ENCODE assay signal across 26 cellular contexts in the genomic region with DNA sequence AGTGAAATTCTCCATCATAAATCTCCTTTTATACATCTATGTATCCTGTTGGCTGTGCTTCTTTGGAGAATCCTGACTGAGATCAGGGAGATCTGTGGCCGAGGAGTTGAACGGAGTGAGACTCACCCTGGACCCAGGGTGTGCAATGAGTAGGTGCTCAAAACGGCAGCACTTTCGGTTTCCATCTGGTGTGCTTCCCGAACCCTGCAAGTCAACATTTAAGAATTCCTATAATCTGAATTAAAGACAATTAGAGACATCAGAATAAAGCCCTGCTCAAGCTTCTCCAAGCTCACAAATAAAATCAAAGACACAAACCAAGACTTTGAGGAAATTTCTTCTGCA. TPM values are rescaled to one million over a fixed set of nuclear protein-coding genes. Genes with fewer than 3 reads are reported as not detected.
DNase-seq lines count a peak whose midpoint lies in the region; ATAC-seq and TF ChIP-seq lines count a peak whose summit lies in the region.
"Had no signal": no experiment of that assay in that cellular context is flagged by ENCODE, and none has a peak within 500 bp of the region (broad histone marks: within the 10 kb centered on the region; RNA-seq: fewer than 3 reads in every experiment).

No MANE protein-coding gene starts in this region.

- H3K4me3 ChIP-seq in ACC112 (ENCODE audit: low read depth, low read length) (peak overlapping the region; percentile 63), IMR-90 (ENCODE audit: insufficient read depth, low read depth, low read length) (no peak overlapping the region), fibroblast of lung (replicated peaks in 1 of 4; ENCODE audit: control extremely low read depth in 1 of 4, insufficient read depth in 1 of 4, low read depth in 3 of 4, low read length in 4 of 4) (peak overlapping the region in 1 of 4 experiments; percentile 9), trophoblast cell (ENCODE audit: low read depth, low read length) (no peak overlapping the region)
- H3K4me3 ChIP-seq: esophagus squamous epithelium had no signal

- H3K56ac ChIP-seq in IMR-90 (ENCODE audit: extremely low read depth, insufficient read depth, low read length) = no peak overlapping the region

- H4K91ac ChIP-seq in IMR-90 (ENCODE audit: insufficient read depth, low read depth, low read length) (peak overlapping the region; percentile 49), trophoblast cell (ENCODE audit: low read depth, low read length) (peak overlapping the region; percentile 45)

- H3K79me2 ChIP-seq in ACC112 (ENCODE audit: control insufficient read depth, insufficient read depth, low read length, unreplicated experiment) = peaks cover 76% of the 10 kb centered on the region
- peaks cover 82% of the 10 kb centered on the region for H3K79me2 ChIP-seq in fibroblast of lung (ENCODE audit: control insufficient read depth, insufficient read depth, low read length)
- peaks cover 41% of the 10 kb centered on the region for H3K79me2 ChIP-seq in trophoblast cell (ENCODE audit: control insufficient read depth, insufficient read depth, low read length, poor library complexity)

- no peak overlapping the region for H3K9ac ChIP-seq in IMR-90 (ENCODE audit: low read depth, low read length)
- no peak overlapping the region for H3K9ac ChIP-seq in fibroblast of lung (ENCODE audit: insufficient read depth, low read length)
- H3K9ac ChIP-seq in trophoblast cell (ENCODE audit: low read length) = no peak overlapping the region

- H2BK5ac ChIP-seq in IMR-90 (ENCODE audit: low read depth, low read length, poor library complexity, severe bottlenecking) = no peak overlapping the region
- peak overlapping the region; percentile 21 for H2BK5ac ChIP-seq in trophoblast cell (ENCODE audit: low read depth, low read length, poor library complexity)

- intact Hi-C loops in IMR-90 (cut with micrococcal nuclease) (no loop called here), Calu3 (cut with micrococcal nuclease; ENCODE audit: unreplicated experiment) (no loop called here)

- no peaks in the 10 kb centered on the region for H3K9me3 ChIP-seq in IMR-90 (ENCODE audit: control insufficient read depth, insufficient read depth, low read length)
- no peaks in the 10 kb centered on the region for H3K9me3 ChIP-seq in fibroblast of lung (ENCODE audit: control insufficient read depth, insufficient read depth, low read depth, low read length)
- no peaks in the 10 kb centered on the region for H3K9me3 ChIP-seq in trophoblast cell (ENCODE audit: insufficient read depth, low read depth, low read length)
- H3K9me3 ChIP-seq: esophagus squamous epithelium had no signal

- H3K9me3 Mint-ChIP-seq in naive thymus-derived CD8-positive, alpha-beta T cell = no peaks in the 10 kb centered on the region
- H3K9me3 Mint-ChIP-seq in Calu3 (ENCODE audit: low read depth, unreplicated experiment) = no peaks in the 10 kb centered on the region
- H3K9me3 Mint-ChIP-seq: CD4-positive, alpha-beta memory T cell; memory B cell; natural killer cell; stimulated activated naive CD8-positive, alpha-beta T cell treated with anti-CD3 and anti-CD28 coated beads, Interleukin-15, amount 100 ng/mL, for 72 hours had no signal

- dilution Hi-C loops in IMR-90 (cut with HindIII; ENCODE audit: low sequenced_read_pairs, unreplicated experiment) = no loop called here

- H3K23ac ChIP-seq in IMR-90 (ENCODE audit: low read depth, low read length) (no peak overlapping the region), trophoblast cell (ENCODE audit: low read length) (no peak overlapping the region)

- H3K27ac Mint-ChIP-seq in naive thymus-derived CD8-positive, alpha-beta T cell = no peak overlapping the region
- H3K27ac Mint-ChIP-seq in Calu3 (ENCODE audit: unreplicated experiment) = no peak overlapping the region
- H3K27ac Mint-ChIP-seq: natural killer cell; stimulated activated naive CD8-positive, alpha-beta T cell treated with anti-CD3 and anti-CD28 coated beads, Interleukin-15, amount 100 ng/mL, for 72 hours had no signal

- in situ Hi-C loops in IMR-90 (cut with MboI; ENCODE audit: low sequenced_read_pairs) = no loop called here

- peak overlapping the region; percentile 78; the same call in 1 of the 2 replicates for H2AK5ac ChIP-seq in IMR-90 (ENCODE audit: low read depth, low read length)
- H2AK5ac ChIP-seq in trophoblast cell (ENCODE audit: low read length) = no peak overlapping the region

- peaks cover 0 to 18% (median 12%) of the 10 kb centered on the region in 3 donors for H3K36me3 Mint-ChIP-seq in naive thymus-derived CD8-positive, alpha-beta T cell
- H3K36me3 Mint-ChIP-seq in Calu3 (ENCODE audit: insufficient read depth, unreplicated experiment) = no peaks in the 10 kb centered on the region
- H3K36me3 Mint-ChIP-seq: natural killer cell had no signal

- H3K79me1 ChIP-seq in IMR-90 (ENCODE audit: low read depth in 1 of 2, low read length in 2 of 2) (peaks cover 44 to 93% of the 10 kb centered on the region in 2 experiments), trophoblast cell (ENCODE audit: low read length) (peaks cover 26% of the 10 kb centered on the region)

- TF ChIP-seq POLR2A in IMR-90 (IDR thresholded peaks at IDR 0.05; ENCODE audit: low read depth, low read length) = no peak

- no peaks in the 10 kb centered on the region for H3K27me3 Mint-ChIP-seq in naive thymus-derived CD8-positive, alpha-beta T cell
- H3K27me3 Mint-ChIP-seq in Calu3 (ENCODE audit: unreplicated experiment) = no peaks in the 10 kb centered on the region
- H3K27me3 Mint-ChIP-seq: CD4-positive, alpha-beta memory T cell; memory B cell; stimulated activated naive CD8-positive, alpha-beta T cell treated with anti-CD3 and anti-CD28 coated beads, Interleukin-15, amount 100 ng/mL, for 72 hours had no signal

- no peak for TF ChIP-seq RAD21 in IMR-90 (IDR thresholded peaks at IDR 0.05; ENCODE audit: low read length)

- peak overlapping the region; percentile 74; the same call in 1 of the 3 replicates for H2BK15ac ChIP-seq in IMR-90 (ENCODE audit: low read depth, low read length)

- whole genome bisulfite sequencing in IMR-90 (ENCODE audit: extremely low coverage in 2 of 2, insufficient read length in 1 of 2), 2 experiments = no CpG with 5 or more reads among the region's 5 CpGs
- WGBS in trophoblast cell (ENCODE audit: extremely low coverage, insufficient coverage, insufficient read length) = no CpG with 5 or more reads among the region's 5 CpGs

- DNase-seq in IMR-90 = no peak
- DNase-seq in fibroblast of lung (ENCODE audit: low read depth in 2 of 2) = no peak
- DNase-seq in trophoblast cell = peak in 1 of 2 donors; percentile 28
- DNase-seq in NCI-H1417 treated with DMSO at 0.1 percent for 48 hours (lab: John Stamatoyannopoulos, UW) = no peak
- no peak for DNase-seq in naive thymus-derived CD8-positive, alpha-beta T cell
- no peak for DNase-seq in Calu3
- DNase-seq: ACHN; activated CD8-positive, alpha-beta memory T cell treated with anti-CD3 and anti-CD28 coated beads, Interleukin-2, amount 50 U/mL, for 48 hours; activated gamma-delta T cell; CD4-positive, alpha-beta memory T cell; effector CD8-positive, alpha-beta T cell; esophagus squamous epithelium; natural killer cell; NCI-H187; NCI-H345; NK-92 treated with Interleukin-12 subunit alpha and Interleukin-12 subunit beta, amount 100 ng/mL, for 24 hours; RPMI8226; small intestine; stimulated activated CD4-positive, alpha-beta T cell treated with anti-CD3 and anti-CD28 coated beads, Interleukin-4, amount 100 ng/mL, for 1 hour; stimulated activated naive CD8-positive, alpha-beta T cell treated with anti-CD3 and anti-CD28 coated beads, Interleukin-15, amount 100 ng/mL, for 72 hours; T-helper 1 cell had no signal

- H4K8ac ChIP-seq in IMR-90 (ENCODE audit: low read depth in 2 of 2, low read length in 2 of 2) (no peak overlapping the region; a peak in 1 of 4 replicates), trophoblast cell (ENCODE audit: low read depth, low read length) (no peak overlapping the region)

- no peak overlapping the region for H2BK12ac ChIP-seq in trophoblast cell (ENCODE audit: low read length)

- H3K4ac ChIP-seq in IMR-90 (ENCODE audit: low read depth, low read length) (peak overlapping the region; percentile 49; the same call in 1 of the 2 replicates), trophoblast cell (ENCODE audit: low read depth, low read length) (no peak overlapping the region)

- no peak for TF ChIP-seq CTCF in IMR-90 (conservative IDR thresholded peaks at IDR 0.05; ENCODE audit: low read depth, low read length)
- TF ChIP-seq CTCF in fibroblast of lung (conservative IDR thresholded peaks at IDR 0.05 in 1 of 2, IDR thresholded peaks at IDR 0.05 in 1 of 2; ENCODE audit: low read depth in 1 of 2, low read length in 2 of 2) = no peak
- no peak for TF ChIP-seq CTCF in Calu3 (IDR thresholded peaks at IDR 0.05; ENCODE audit: unreplicated experiment)

- BruUV-seq in IMR-90 (replicated peaks; lab: Mats Ljungman, UMichigan) (no TSS peak), Calu3 (replicated peaks; lab: Mats Ljungman, UMichigan) (no TSS peak)

- H2AFZ ChIP-seq in ACC112 (ENCODE audit: low read length, unreplicated experiment) (peak overlapping the region; percentile 30), IMR-90 (replicated peaks; ENCODE audit: low read length, poor library complexity) (no peak overlapping the region), fibroblast of lung (ENCODE audit: low read length) (no peak overlapping the region), trophoblast cell (ENCODE audit: insufficient read depth, low read length, poor library complexity) (no peak overlapping the region)

- H3K18ac ChIP-seq in IMR-90 (ENCODE audit: low read depth, low read length) (0 out of 2 replicates have a peak overlapping the region, but pooled peaks have one; percentile 31), trophoblast cell (ENCODE audit: low read length) (no peak overlapping the region)

- H3K36me3 ChIP-seq in ACC112 (ENCODE audit: insufficient read depth, low read length) = no peaks in the 10 kb centered on the region
- peaks cover 3% of the 10 kb centered on the region; the same call in 1 of the 2 replicates for H3K36me3 ChIP-seq in IMR-90 (ENCODE audit: control insufficient read depth, insufficient read depth, low read length)
- peaks cover 3% of the 10 kb centered on the region for H3K36me3 ChIP-seq in fibroblast of lung (ENCODE audit: control insufficient read depth, insufficient read depth, low read length)
- H3K36me3 ChIP-seq in trophoblast cell (ENCODE audit: control insufficient read depth in 1 of 2, insufficient read depth in 2 of 2, low read length in 2 of 2) = peaks cover 8 to 12% of the 10 kb centered on the region in 2 experiments
- H3K36me3 ChIP-seq: esophagus squamous epithelium had no signal

- H3K4me2 ChIP-seq in IMR-90 (ENCODE audit: low read depth, low read length) (no peak overlapping the region), fibroblast of lung (ENCODE audit: extremely low read depth, insufficient read depth, low read length) (peak overlapping the region; percentile 28), trophoblast cell (ENCODE audit: low read length) (no peak overlapping the region)

- peaks cover 66% of the 10 kb centered on the region for H3K4me1 ChIP-seq in ACC112 (ENCODE audit: control insufficient read depth, insufficient read depth, low read length, unreplicated experiment)
- H3K4me1 ChIP-seq in IMR-90 (ENCODE audit: control insufficient read depth, insufficient read depth, low read length) = peaks cover 48% of the 10 kb centered on the region
- peaks cover 24% of the 10 kb centered on the region for H3K4me1 ChIP-seq in fibroblast of lung (ENCODE audit: control insufficient read depth, extremely low read depth, insufficient read depth, low read length)
- H3K4me1 ChIP-seq in trophoblast cell (ENCODE audit: control insufficient read depth in 1 of 2, insufficient read depth in 2 of 2, low read length in 2 of 2) = peaks cover 43 to 44% of the 10 kb centered on the region in 2 experiments

- no peak overlapping the region for H4K5ac ChIP-seq in IMR-90 (ENCODE audit: low read depth, low read length)

- peaks cover 30% of the 10 kb centered on the region for H3K9me1 ChIP-seq in IMR-90 (ENCODE audit: insufficient read depth, low read length)

- no peak overlapping the region for H4K12ac ChIP-seq in trophoblast cell (ENCODE audit: low read depth, low read length)

- H3K4me3 Mint-ChIP-seq in naive thymus-derived CD8-positive, alpha-beta T cell = no peak overlapping the region
- no peak overlapping the region for H3K4me3 Mint-ChIP-seq in Calu3 (ENCODE audit: low read depth, unreplicated experiment)
- H3K4me3 Mint-ChIP-seq: CD4-positive, alpha-beta memory T cell; memory B cell; natural killer cell; stimulated activated naive CD8-positive, alpha-beta T cell treated with anti-CD3 and anti-CD28 coated beads, Interleukin-15, amount 100 ng/mL, for 72 hours had no signal

- H2BK20ac ChIP-seq in IMR-90 (ENCODE audit: low read depth, low read length) = peak overlapping the region; percentile 49; the same call in 1 of the 2 replicates

- POLR2A ChIA-PET in IMR-90 (lab: Charles Lee; ENCODE audit: unreplicated experiment) = no interaction called here
- POLR2A ChIA-PET in naive thymus-derived CD8-positive, alpha-beta T cell (lab: Charles Lee) = no interaction called here

- ATAC-seq in IMR-90 (ENCODE audit: low read depth) (no peak), GM21825 (IDR thresholded peaks at IDR 0.05; ENCODE audit: unreplicated experiment) (no peak)
- ATAC-seq in naive thymus-derived CD8-positive, alpha-beta T cell = no peak
- ATAC-seq: HCT116; natural killer cell; stimulated activated naive CD8-positive, alpha-beta T cell treated with anti-CD3 and anti-CD28 coated beads, Interleukin-15, amount 100 ng/mL, for 72 hours had no signal

- H2BK120ac ChIP-seq in IMR-90 (ENCODE audit: low read depth, low read length) (peak overlapping the region; percentile 68; the same call in 1 of the 2 replicates), trophoblast cell (ENCODE audit: insufficient read depth, low read length, poor library complexity) (no peak overlapping the region)

- H3K14ac ChIP-seq in IMR-90 (replicated peaks; ENCODE audit: low read depth, low read length) = peak overlapping the region; percentile 57; the same call in 1 of the 2 replicates
- H3K14ac ChIP-seq in trophoblast cell (ENCODE audit: low read length) = no peak overlapping the region

- H3K27me3 ChIP-seq in ACC112 (ENCODE audit: insufficient read depth, low read length) = no peaks in the 10 kb centered on the region
- H3K27me3 ChIP-seq in IMR-90 (ENCODE audit: control insufficient read depth, insufficient read depth, low read length) = no peaks in the 10 kb centered on the region
- H3K27me3 ChIP-seq in fibroblast of lung (ENCODE audit: control insufficient read depth, insufficient read depth, low read length) = no peaks in the 10 kb centered on the region
- H3K27me3 ChIP-seq in trophoblast cell (ENCODE audit: insufficient read depth, low read length) = no peaks in the 10 kb centered on the region
- H3K27me3 ChIP-seq: esophagus squamous epithelium had no signal

- CTCF ChIA-PET in IMR-90 (lab: Yijun Ruan, JAX) = no interaction called here
- CTCF ChIA-PET in Calu3 (lab: Charles Lee) = interaction anchor here (1.0 kb wide), 1 partner anchor 38 kb away, joined by 3 read pairs; no protein-coding TSS in a partner anchor

- no peak overlapping the region for H2AK9ac ChIP-seq in IMR-90 (replicated peaks; ENCODE audit: low read depth, low read length, poor library complexity)

- H3K4me1 Mint-ChIP-seq in naive thymus-derived CD8-positive, alpha-beta T cell = peaks cover 5 to 24% (median 17%) of the 10 kb centered on the region in 4 donors
- peaks cover 47% of the 10 kb centered on the region for H3K4me1 Mint-ChIP-seq in Calu3 (ENCODE audit: low read depth, unreplicated experiment)

- H4K20me1 ChIP-seq in IMR-90 (ENCODE audit: insufficient read depth, low read length) (peaks cover 2% of the 10 kb centered on the region; the same call in 1 of the 2 replicates), fibroblast of lung (ENCODE audit: control insufficient read depth, extremely low read depth, insufficient read depth, low read length) (no peaks in the 10 kb centered on the region)

- H3K27ac ChIP-seq in ACC112 (ENCODE audit: low read depth, low read length) = peak overlapping the region; percentile 81
- H3K27ac ChIP-seq in IMR-90 (ENCODE audit: insufficient read depth, low read length) = peak overlapping the region; percentile 44; the same call in 1 of the 2 replicates
- peak overlapping the region; percentile 82 for H3K27ac ChIP-seq in fibroblast of lung (ENCODE audit: insufficient read depth, low read length)
- peak overlapping the region; percentile 28 for H3K27ac ChIP-seq in trophoblast cell (ENCODE audit: low read depth, low read length)
- H3K27ac ChIP-seq: HL-60 had no signal

RNA-seq across cellular contexts. Expression of a gene that starts 29.9 kb away (rescaled TPM):
- total RNA-seq in IMR-90 (2012; rRNA removed) (14.3 and 14.4 TPM in 2 replicates), fibroblast of lung (23.1 and 36.2 TPM in 2 replicates), Calu3 (2022) (75.4 and 78.3 TPM in 2 replicates)
- polyA plus RNA-seq in IMR-90 (2012; rRNA removed) (89.0 and 93.9 TPM in 2 replicates), fibroblast of lung (119 and 137 TPM in 2 replicates)
- 41.2 and 78.7 TPM in 2 replicates for polyA plus RNA-seq in IMR-90 (2012; cell fraction: cytosol; rRNA removed)
- polyA plus RNA-seq in IMR-90 (2012; cell fraction: nucleus; rRNA removed; ENCODE audit: low replicate concordance) = 60.2 and 62.3 TPM in 2 replicates
- 87.8 and 89.1 TPM in 2 replicates for polyA plus RNA-seq in fibroblast of lung (2012)
- polyA minus RNA-seq in fibroblast of lung (ENCODE audit: low replicate concordance) = 174 and 188 TPM in 2 replicates
- 166 and 173 TPM in 2 replicates for polyA plus RNA-seq in trophoblast cell (2013)
- total RNA-seq in naive thymus-derived CD8-positive, alpha-beta T cell = 10 to 100 TPM; 18.7 to 21.4 TPM
- 10 to 100 TPM in 1 of 3 donors, 1 to 10 TPM in 2; 4.6 to 13.7 (median 8.5) TPM for polyA plus RNA-seq in naive thymus-derived CD8-positive, alpha-beta T cell

Comparison
In these comparisons a context has a peak if more than half of its experiments do, and no peak if none do; other contexts are left out.
1. H3K27ac ChIP-seq: peak in every context shown above with its lines; median percentile 82 in fibroblast of lung; 81 in ACC112; 44 in IMR-90; 28 in trophoblast cell.